Comparison of ENCODE assay signal across 29 cellular contexts in genomic region chr12:98328467-98328866, GRCh38.
"Had no signal": no experiment of that assay in that cellular context is flagged by ENCODE, and none has a peak within 500 bp of the region (broad histone marks: within the 10 kb centered on the region; RNA-seq: fewer than 3 reads in every experiment).

No MANE protein-coding gene starts in this region.

- H3K27me3 Mint-ChIP-seq: activated CD4-positive, alpha-beta T cell treated with anti-CD3 and anti-CD28 coated beads, Interleukin-2, amount 10 ng/mL, durations not matched to agents 7 days and 5 days had no signal

- H3K4me1 ChIP-seq: body of pancreas, esophagus muscularis mucosa, foreskin keratinocyte, gastrocnemius medialis, heart left ventricle had no signal

- H3K4me1 Mint-ChIP-seq: activated CD4-positive, alpha-beta memory T cell treated with anti-CD3 and anti-CD28 coated beads, Interleukin-2, amount 10 ng/mL, durations not matched to agents 7 days and 5 days; activated CD4-positive, alpha-beta T cell treated with anti-CD3 and anti-CD28 coated beads, Interleukin-2, amount 10 ng/mL, durations not matched to agents 7 days and 5 days; activated T-helper 17 cell treated with anti-CD3 and anti-CD28 coated beads, Interleukin-2, amount 50 U/mL, for 72 hours had no signal

- H3K27ac Mint-ChIP-seq: activated CD4-positive, alpha-beta memory T cell treated with anti-CD3 and anti-CD28 coated beads, Interleukin-2, amount 10 ng/mL, durations not matched to agents 7 days and 5 days; activated CD4-positive, alpha-beta T cell treated with anti-CD3 and anti-CD28 coated beads, Interleukin-2, amount 10 ng/mL, durations not matched to agents 7 days and 5 days; activated naive CD8-positive, alpha-beta T cell; activated T-helper 17 cell treated with anti-CD3 and anti-CD28 coated beads, Interleukin-2, amount 50 U/mL, for 72 hours; effector memory CD8-positive, alpha-beta T cell had no signal

- H3K27me3 ChIP-seq: body of pancreas, esophagus muscularis mucosa, foreskin keratinocyte, gastrocnemius medialis, heart left ventricle had no signal

- ATAC-seq: activated T-cell treated with anti-CD3 and anti-CD28 coated beads, Interleukin-2, amount 50 U/mL, for 4 hours; activated T-helper 17 cell treated with anti-CD3 and anti-CD28 coated beads, Interleukin-2, amount 50 U/mL, for 72 hours; body of pancreas; effector memory CD8-positive, alpha-beta T cell; foreskin keratinocyte; gastrocnemius medialis; heart left ventricle had no signal

- FAIRE-seq: colon had no signal

- H3K4me3 Mint-ChIP-seq: activated CD4-positive, alpha-beta memory T cell treated with anti-CD3 and anti-CD28 coated beads, Interleukin-2, amount 10 ng/mL, durations not matched to agents 7 days and 5 days; activated CD4-positive, alpha-beta T cell treated with anti-CD3 and anti-CD28 coated beads, Interleukin-2, amount 10 ng/mL, durations not matched to agents 7 days and 5 days; activated naive CD8-positive, alpha-beta T cell; activated T-cell treated with anti-CD3 and anti-CD28 coated beads, Interleukin-2, amount 50 U/mL, for 4 hours; activated T-helper 17 cell treated with anti-CD3 and anti-CD28 coated beads, Interleukin-2, amount 50 U/mL, for 72 hours; effector memory CD8-positive, alpha-beta T cell had no signal

- H3K27ac ChIP-seq: body of pancreas, esophagus muscularis mucosa, foreskin keratinocyte, gastrocnemius medialis, heart left ventricle had no signal

- H3K9me3 ChIP-seq: body of pancreas, esophagus muscularis mucosa, gastrocnemius medialis, heart left ventricle had no signal

- H3K9me3 Mint-ChIP-seq: activated CD4-positive, alpha-beta memory T cell treated with anti-CD3 and anti-CD28 coated beads, Interleukin-2, amount 10 ng/mL, durations not matched to agents 7 days and 5 days; activated CD4-positive, alpha-beta T cell treated with anti-CD3 and anti-CD28 coated beads, Interleukin-2, amount 10 ng/mL, durations not matched to agents 7 days and 5 days; activated T-cell treated with anti-CD3 and anti-CD28 coated beads, Interleukin-2, amount 50 U/mL, for 4 hours; activated T-helper 17 cell treated with anti-CD3 and anti-CD28 coated beads, Interleukin-2, amount 50 U/mL, for 72 hours; effector memory CD8-positive, alpha-beta T cell had no signal

- DNase-seq: activated CD4-positive, alpha-beta memory T cell treated with anti-CD3 and anti-CD28 coated beads, Interleukin-2, amount 10 ng/mL, durations not matched to agents 7 days and 5 days; activated CD4-positive, alpha-beta T cell treated with anti-CD3 and anti-CD28 coated beads for 4 hours; activated CD4-positive, alpha-beta T cell treated with anti-CD3 and anti-CD28 coated beads, Interleukin-2, amount 10 ng/mL, durations not matched to agents 7 days and 5 days; activated CD4-positive, alpha-beta T cell treated with anti-CD3 and anti-CD28 coated beads, Interleukin-2, amount 50 U/mL, for 4 hours; activated CD4-positive, CD25-positive, alpha-beta regulatory T cell; activated CD4-positive, CD25-positive, alpha-beta regulatory T cell treated with anti-CD3 and anti-CD28 coated beads, Interleukin-2, amount 50 U/mL, for 72 hours; activated effector memory CD4-positive, alpha-beta T cell treated with Interleukin-2 at 50 U/mL for 16 hours; activated gamma-delta T cell treated with Interleukin-2 at 50 U/mL for 16 hours; activated naive CD4-positive, alpha-beta T cell treated with anti-CD3 and anti-CD28 coated beads, Interleukin-2, amount 50 U/mL, for 16 hours; activated naive CD4-positive, alpha-beta T cell treated with Interleukin-2 at 50 U/mL for 16 hours; activated T-cell treated with anti-CD3 and anti-CD28 coated beads, Interleukin-2, amount 50 U/mL, for 4 hours; amniotic stem cell; anterior cingulate cortex; body of pancreas; caudate nucleus; cortex of kidney; dermis blood vessel endothelial cell; effector CD4-positive, alpha-beta T cell; effector memory CD8-positive, alpha-beta T cell; erythroblast; foreskin keratinocyte; gastrocnemius medialis; glutamatergic neuron; heart left ventricle; T-helper 2 cell had no signal

- H3K36me3 ChIP-seq: esophagus muscularis mucosa, gastrocnemius medialis, heart left ventricle had no signal

- H3K4me3 ChIP-seq: body of pancreas, esophagus muscularis mucosa, gastrocnemius medialis, heart left ventricle had no signal

- H3K36me3 Mint-ChIP-seq: activated naive CD8-positive, alpha-beta T cell had no signal
